ENCODE assay signal across 2 cellular contexts in the genomic region with DNA sequence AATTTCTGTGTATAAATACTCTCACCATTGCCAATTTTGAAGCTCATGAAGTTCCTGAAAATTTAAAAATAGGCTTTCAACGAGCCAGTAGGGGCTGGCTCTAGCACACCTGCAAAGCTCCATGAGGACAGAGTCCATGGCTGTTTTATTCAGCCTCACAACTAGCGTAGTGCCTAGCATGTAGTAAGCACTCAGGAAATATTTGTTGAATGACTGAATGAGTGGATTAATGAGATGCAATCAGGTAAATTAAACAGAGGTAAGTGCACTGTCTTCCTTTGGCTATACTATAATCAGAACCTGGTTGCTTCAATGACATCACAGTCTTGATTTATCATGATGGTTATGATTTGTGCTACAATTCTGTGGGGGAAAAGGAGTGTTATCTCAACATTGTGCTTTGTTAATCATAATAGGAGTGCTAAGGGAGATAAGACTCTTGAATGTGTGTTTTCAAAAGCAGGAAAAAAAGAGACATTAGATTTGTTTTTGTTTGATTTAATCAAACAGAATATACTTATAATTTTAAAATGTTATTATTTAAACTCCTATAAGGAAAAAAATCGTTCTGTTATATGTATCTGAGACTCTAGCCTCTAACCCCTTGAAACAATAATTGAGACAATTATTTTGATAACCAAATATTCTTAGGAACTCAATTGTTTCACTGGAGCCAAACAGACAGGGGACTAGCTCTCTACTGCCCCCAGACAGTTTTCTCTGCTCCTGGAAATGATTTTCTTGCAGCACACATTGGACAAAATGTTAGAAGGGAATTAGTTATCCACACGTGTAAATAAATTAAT.
TF ChIP-seq lines count a peak whose summit lies in the region.

No MANE protein-coding gene starts in this region.

TF ChIP-seq in Ishikawa, 13 proteins besides CTCF, POLR2A, EP300 and RAD21 (continued from another document):
- TF ChIP-seq, protein P1, sequence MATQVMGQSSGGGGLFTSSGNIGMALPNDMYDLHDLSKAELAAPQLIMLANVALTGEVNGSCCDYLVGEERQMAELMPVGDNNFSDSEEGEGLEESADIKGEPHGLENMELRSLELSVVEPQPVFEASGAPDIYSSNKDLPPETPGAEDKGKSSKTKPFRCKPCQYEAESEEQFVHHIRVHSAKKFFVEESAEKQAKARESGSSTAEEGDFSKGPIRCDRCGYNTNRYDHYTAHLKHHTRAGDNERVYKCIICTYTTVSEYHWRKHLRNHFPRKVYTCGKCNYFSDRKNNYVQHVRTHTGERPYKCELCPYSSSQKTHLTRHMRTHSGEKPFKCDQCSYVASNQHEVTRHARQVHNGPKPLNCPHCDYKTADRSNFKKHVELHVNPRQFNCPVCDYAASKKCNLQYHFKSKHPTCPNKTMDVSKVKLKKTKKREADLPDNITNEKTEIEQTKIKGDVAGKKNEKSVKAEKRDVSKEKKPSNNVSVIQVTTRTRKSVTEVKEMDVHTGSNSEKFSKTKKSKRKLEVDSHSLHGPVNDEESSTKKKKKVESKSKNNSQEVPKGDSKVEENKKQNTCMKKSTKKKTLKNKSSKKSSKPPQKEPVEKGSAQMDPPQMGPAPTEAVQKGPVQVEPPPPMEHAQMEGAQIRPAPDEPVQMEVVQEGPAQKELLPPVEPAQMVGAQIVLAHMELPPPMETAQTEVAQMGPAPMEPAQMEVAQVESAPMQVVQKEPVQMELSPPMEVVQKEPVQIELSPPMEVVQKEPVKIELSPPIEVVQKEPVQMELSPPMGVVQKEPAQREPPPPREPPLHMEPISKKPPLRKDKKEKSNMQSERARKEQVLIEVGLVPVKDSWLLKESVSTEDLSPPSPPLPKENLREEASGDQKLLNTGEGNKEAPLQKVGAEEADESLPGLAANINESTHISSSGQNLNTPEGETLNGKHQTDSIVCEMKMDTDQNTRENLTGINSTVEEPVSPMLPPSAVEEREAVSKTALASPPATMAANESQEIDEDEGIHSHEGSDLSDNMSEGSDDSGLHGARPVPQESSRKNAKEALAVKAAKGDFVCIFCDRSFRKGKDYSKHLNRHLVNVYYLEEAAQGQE (IDR thresholded peaks at IDR 0.05; ENCODE audit: low read depth): no peak
- TF ChIP-seq EGR1 (IDR thresholded peaks at IDR 0.05): no peak
- TF ChIP-seq NFIC (IDR thresholded peaks at IDR 0.05): no peak
- no peak for TF ChIP-seq ZBTB7A (IDR thresholded peaks at IDR 0.05; ENCODE audit: low read depth)
- no peak for TF ChIP-seq YY1 (IDR thresholded peaks at IDR 0.05; ENCODE audit: low read depth)
TF ChIP-seq in Ishikawa: peak in this region for 0.

TF ChIP-seq in K562, 482 proteins besides CTCF, POLR2A, EP300 and RAD21 (continued from another document):
- TF ChIP-seq, protein P2, sequence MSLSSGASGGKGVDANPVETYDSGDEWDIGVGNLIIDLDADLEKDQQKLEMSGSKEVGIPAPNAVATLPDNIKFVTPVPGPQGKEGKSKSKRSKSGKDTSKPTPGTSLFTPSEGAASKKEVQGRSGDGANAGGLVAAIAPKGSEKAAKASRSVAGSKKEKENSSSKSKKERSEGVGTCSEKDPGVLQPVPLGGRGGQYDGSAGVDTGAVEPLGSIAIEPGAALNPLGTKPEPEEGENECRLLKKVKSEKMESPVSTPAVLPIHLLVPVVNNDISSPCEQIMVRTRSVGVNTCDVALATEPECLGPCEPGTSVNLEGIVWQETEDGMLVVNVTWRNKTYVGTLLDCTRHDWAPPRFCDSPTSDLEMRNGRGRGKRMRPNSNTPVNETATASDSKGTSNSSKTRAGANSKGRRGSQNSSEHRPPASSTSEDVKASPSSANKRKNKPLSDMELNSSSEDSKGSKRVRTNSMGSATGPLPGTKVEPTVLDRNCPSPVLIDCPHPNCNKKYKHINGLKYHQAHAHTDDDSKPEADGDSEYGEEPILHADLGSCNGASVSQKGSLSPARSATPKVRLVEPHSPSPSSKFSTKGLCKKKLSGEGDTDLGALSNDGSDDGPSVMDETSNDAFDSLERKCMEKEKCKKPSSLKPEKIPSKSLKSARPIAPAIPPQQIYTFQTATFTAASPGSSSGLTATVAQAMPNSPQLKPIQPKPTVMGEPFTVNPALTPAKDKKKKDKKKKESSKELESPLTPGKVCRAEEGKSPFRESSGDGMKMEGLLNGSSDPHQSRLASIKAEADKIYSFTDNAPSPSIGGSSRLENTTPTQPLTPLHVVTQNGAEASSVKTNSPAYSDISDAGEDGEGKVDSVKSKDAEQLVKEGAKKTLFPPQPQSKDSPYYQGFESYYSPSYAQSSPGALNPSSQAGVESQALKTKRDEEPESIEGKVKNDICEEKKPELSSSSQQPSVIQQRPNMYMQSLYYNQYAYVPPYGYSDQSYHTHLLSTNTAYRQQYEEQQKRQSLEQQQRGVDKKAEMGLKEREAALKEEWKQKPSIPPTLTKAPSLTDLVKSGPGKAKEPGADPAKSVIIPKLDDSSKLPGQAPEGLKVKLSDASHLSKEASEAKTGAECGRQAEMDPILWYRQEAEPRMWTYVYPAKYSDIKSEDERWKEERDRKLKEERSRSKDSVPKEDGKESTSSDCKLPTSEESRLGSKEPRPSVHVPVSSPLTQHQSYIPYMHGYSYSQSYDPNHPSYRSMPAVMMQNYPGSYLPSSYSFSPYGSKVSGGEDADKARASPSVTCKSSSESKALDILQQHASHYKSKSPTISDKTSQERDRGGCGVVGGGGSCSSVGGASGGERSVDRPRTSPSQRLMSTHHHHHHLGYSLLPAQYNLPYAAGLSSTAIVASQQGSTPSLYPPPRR (CRISPR knock-in tag; IDR thresholded peaks at IDR 0.05; ENCODE audit: borderline replicate concordance): no peak
- TF ChIP-seq CREBBP (IDR thresholded peaks at IDR 0.05; ENCODE audit: low read depth, low read length): no peak
- TF ChIP-seq, protein P3, sequence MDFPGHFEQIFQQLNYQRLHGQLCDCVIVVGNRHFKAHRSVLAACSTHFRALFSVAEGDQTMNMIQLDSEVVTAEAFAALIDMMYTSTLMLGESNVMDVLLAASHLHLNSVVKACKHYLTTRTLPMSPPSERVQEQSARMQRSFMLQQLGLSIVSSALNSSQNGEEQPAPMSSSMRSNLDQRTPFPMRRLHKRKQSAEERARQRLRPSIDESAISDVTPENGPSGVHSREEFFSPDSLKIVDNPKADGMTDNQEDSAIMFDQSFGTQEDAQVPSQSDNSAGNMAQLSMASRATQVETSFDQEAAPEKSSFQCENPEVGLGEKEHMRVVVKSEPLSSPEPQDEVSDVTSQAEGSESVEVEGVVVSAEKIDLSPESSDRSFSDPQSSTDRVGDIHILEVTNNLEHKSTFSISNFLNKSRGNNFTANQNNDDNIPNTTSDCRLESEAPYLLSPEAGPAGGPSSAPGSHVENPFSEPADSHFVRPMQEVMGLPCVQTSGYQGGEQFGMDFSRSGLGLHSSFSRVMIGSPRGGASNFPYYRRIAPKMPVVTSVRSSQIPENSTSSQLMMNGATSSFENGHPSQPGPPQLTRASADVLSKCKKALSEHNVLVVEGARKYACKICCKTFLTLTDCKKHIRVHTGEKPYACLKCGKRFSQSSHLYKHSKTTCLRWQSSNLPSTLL (IDR thresholded peaks at IDR 0.05): no peak
- TF ChIP-seq ZNF77 (CRISPR knock-in tag; IDR thresholded peaks at IDR 0.05): no peak
- TF ChIP-seq, protein P4, sequence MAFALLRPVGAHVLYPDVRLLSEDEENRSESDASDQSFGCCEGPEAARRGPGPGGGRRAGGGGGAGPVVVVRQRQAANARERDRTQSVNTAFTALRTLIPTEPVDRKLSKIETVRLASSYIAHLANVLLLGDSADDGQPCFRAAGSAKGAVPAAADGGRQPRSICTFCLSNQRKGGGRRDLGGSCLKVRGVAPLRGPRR (CRISPR knock-in tag; IDR thresholded peaks at IDR 0.05): no peak
- no peak for TF ChIP-seq RBM34 (IDR thresholded peaks at IDR 0.05; ENCODE audit: borderline replicate concordance, insufficient read depth, low read length)
- TF ChIP-seq, protein P5, sequence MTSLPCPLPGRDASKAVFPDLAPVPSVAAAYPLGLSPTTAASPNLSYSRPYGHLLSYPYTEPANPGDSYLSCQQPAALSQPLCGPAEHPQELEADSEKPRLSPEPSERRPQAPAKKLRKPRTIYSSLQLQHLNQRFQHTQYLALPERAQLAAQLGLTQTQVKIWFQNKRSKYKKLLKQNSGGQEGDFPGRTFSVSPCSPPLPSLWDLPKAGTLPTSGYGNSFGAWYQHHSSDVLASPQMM (CRISPR knock-in tag; IDR thresholded peaks at IDR 0.05): no peak
- no peak for TF ChIP-seq MYBL2 (IDR thresholded peaks at IDR 0.05; ENCODE audit: low read depth)
- TF ChIP-seq MYBL2 (CRISPR knock-in tag; IDR thresholded peaks at IDR 0.05; ENCODE audit: borderline replicate concordance): no peak
- TF ChIP-seq NFE2L1 (tag; IDR thresholded peaks at IDR 0.05; ENCODE audit: borderline replicate concordance, low read depth): no peak
- TF ChIP-seq, protein P6, sequence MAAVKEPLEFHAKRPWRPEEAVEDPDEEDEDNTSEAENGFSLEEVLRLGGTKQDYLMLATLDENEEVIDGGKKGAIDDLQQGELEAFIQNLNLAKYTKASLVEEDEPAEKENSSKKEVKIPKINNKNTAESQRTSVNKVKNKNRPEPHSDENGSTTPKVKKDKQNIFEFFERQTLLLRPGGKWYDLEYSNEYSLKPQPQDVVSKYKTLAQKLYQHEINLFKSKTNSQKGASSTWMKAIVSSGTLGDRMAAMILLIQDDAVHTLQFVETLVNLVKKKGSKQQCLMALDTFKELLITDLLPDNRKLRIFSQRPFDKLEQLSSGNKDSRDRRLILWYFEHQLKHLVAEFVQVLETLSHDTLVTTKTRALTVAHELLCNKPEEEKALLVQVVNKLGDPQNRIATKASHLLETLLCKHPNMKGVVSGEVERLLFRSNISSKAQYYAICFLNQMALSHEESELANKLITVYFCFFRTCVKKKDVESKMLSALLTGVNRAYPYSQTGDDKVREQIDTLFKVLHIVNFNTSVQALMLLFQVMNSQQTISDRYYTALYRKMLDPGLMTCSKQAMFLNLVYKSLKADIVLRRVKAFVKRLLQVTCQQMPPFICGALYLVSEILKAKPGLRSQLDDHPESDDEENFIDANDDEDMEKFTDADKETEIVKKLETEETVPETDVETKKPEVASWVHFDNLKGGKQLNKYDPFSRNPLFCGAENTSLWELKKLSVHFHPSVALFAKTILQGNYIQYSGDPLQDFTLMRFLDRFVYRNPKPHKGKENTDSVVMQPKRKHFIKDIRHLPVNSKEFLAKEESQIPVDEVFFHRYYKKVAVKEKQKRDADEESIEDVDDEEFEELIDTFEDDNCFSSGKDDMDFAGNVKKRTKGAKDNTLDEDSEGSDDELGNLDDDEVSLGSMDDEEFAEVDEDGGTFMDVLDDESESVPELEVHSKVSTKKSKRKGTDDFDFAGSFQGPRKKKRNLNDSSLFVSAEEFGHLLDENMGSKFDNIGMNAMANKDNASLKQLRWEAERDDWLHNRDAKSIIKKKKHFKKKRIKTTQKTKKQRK (IDR thresholded peaks at IDR 0.05; ENCODE audit: borderline replicate concordance, low read depth, low read length): no peak
TF ChIP-seq in K562: peak in this region for 0.
